Comparison of ENCODE assay signal across 8 cellular contexts in genomic region chr17:57954421-57955182, GRCh38. TPM values are rescaled to one million over a fixed set of nuclear protein-coding genes. Genes with fewer than 3 reads are reported as not detected.
DNase-seq lines count a peak whose midpoint lies in the region; FAIRE-seq and TF ChIP-seq lines count a peak whose summit lies in the region.

No MANE protein-coding gene starts in this region.

- H3K27ac Mint-ChIP-seq in activated T-helper 1 cell treated with anti-CD3 and anti-CD28 coated beads, Interleukin-12 subunit alpha, Interleukin-12 subunit beta, Interleukin-2, Interleukin-4 antibody, amounts not matched to agents 30 ng/mL and 10 ng/mL and 1 ng/mL, durations not matched to agents 14 hours and 24 hours and 36 hours, result no peak overlapping the region
- peak overlapping the region; percentile 44 for H3K27ac Mint-ChIP-seq in glutamatergic neuron (ENCODE audit: unreplicated experiment)

- H2AFZ ChIP-seq in Loucy (ENCODE audit: low read length) (no peak overlapping the region), neuron (ENCODE audit: low read depth, low read length) (peak overlapping the region; percentile 60)

- no peaks in the 10 kb centered on the region for H3K79me2 ChIP-seq in Loucy (ENCODE audit: insufficient read depth, low read length)

- H4K20me1 ChIP-seq in Loucy (ENCODE audit: insufficient read depth, low read length, poor library complexity, severe bottlenecking), result no peaks in the 10 kb centered on the region

- H3K4me3 Mint-ChIP-seq in activated T-helper 1 cell treated with anti-CD3 and anti-CD28 coated beads, Interleukin-12 subunit alpha, Interleukin-12 subunit beta, Interleukin-2, Interleukin-4 antibody, amounts not matched to agents 30 ng/mL and 10 ng/mL and 1 ng/mL, durations not matched to agents 14 hours and 24 hours and 36 hours, result peak overlapping the region; percentile 45
- peak overlapping the region; percentile 79 for H3K4me3 Mint-ChIP-seq in glutamatergic neuron (ENCODE audit: unreplicated experiment)

- H3K4me1 ChIP-seq in Loucy (ENCODE audit: insufficient read depth, low read length, poor library complexity, severe bottlenecking) (peaks cover 55% of the 10 kb centered on the region), neuron (ENCODE audit: insufficient read depth, low read length) (peaks cover 39% of the 10 kb centered on the region)

- H3K9me3 Mint-ChIP-seq in activated T-helper 1 cell treated with anti-CD3 and anti-CD28 coated beads, Interleukin-12 subunit alpha, Interleukin-12 subunit beta, Interleukin-2, Interleukin-4 antibody, amounts not matched to agents 30 ng/mL and 10 ng/mL and 1 ng/mL, durations not matched to agents 14 hours and 24 hours and 36 hours, result no peaks in the 10 kb centered on the region
- H3K9me3 Mint-ChIP-seq in glutamatergic neuron (ENCODE audit: unreplicated experiment), result peaks cover 6% of the 10 kb centered on the region

- H3K36me3 ChIP-seq in Loucy (ENCODE audit: insufficient read depth, low read length) (no peaks in the 10 kb centered on the region), neuron (ENCODE audit: insufficient read depth, low read length) (no peaks in the 10 kb centered on the region)

- H3F3A ChIP-seq in Loucy (ENCODE audit: low read depth), result no peaks in the 10 kb centered on the region

- H3K27me3 Mint-ChIP-seq in activated T-helper 1 cell treated with anti-CD3 and anti-CD28 coated beads, Interleukin-12 subunit alpha, Interleukin-12 subunit beta, Interleukin-2, Interleukin-4 antibody, amounts not matched to agents 30 ng/mL and 10 ng/mL and 1 ng/mL, durations not matched to agents 14 hours and 24 hours and 36 hours (ENCODE audit: insufficient read depth), result peaks cover 51% of the 10 kb centered on the region
- peaks cover 14% of the 10 kb centered on the region for H3K27me3 Mint-ChIP-seq in glutamatergic neuron (ENCODE audit: unreplicated experiment)

- FAIRE-seq in GM12892 (lab: Jason Lieb, UNC), result no peak

- H3K4me1 Mint-ChIP-seq in activated T-helper 1 cell treated with anti-CD3 and anti-CD28 coated beads, Interleukin-12 subunit alpha, Interleukin-12 subunit beta, Interleukin-2, Interleukin-4 antibody, amounts not matched to agents 30 ng/mL and 10 ng/mL and 1 ng/mL, durations not matched to agents 14 hours and 24 hours and 36 hours (ENCODE audit: low read depth), result peaks cover 33% of the 10 kb centered on the region
- H3K4me1 Mint-ChIP-seq in glutamatergic neuron (ENCODE audit: low read depth, unreplicated experiment), result peaks cover 14% of the 10 kb centered on the region

- peak overlapping the region; percentile 63 for H3K4me3 ChIP-seq in Loucy (ENCODE audit: low read length, poor library complexity, severe bottlenecking)
- H3K4me3 ChIP-seq in neuron (ENCODE audit: low read length), result peak overlapping the region; percentile 59

- intact Hi-C loops in activated T-helper 1 cell treated with anti-CD3 and anti-CD28 coated beads, Interleukin-12 subunit alpha, Interleukin-12 subunit beta, Interleukin-2, Interleukin-4 antibody, amounts not matched to agents 30 ng/mL and 10 ng/mL and 1 ng/mL, durations not matched to agents 14 hours and 24 hours and 36 hours (cut with micrococcal nuclease), result loop anchor here (5.0 kb wide), 2 partner anchors 52 to 128 kb away; partner anchors contain the start of gene DYNLL2

- peak overlapping the region; percentile 51 for H3K4me2 ChIP-seq in Loucy (ENCODE audit: low read depth, low read length, poor library complexity, severe bottlenecking)

- H3K9me2 ChIP-seq in Loucy (replicated peaks; ENCODE audit: low read depth, low read length), result no peaks in the 10 kb centered on the region

- DNase-seq in GM03348 (ENCODE audit: low spot score), result peak; percentile 85
- DNase-seq in activated T-helper 1 cell treated with anti-CD3 and anti-CD28 coated beads, Interleukin-12 subunit alpha, Interleukin-12 subunit beta, Interleukin-2, Interleukin-4 antibody, amounts not matched to agents 30 ng/mL and 10 ng/mL and 1 ng/mL, durations not matched to agents 14 hours and 24 hours and 36 hours (ENCODE audit: low spot score), result no peak
- peak; percentile 71 for DNase-seq in glutamatergic neuron
- DNase-seq in putamen (ENCODE audit: low spot score), result no peak
- no peak for DNase-seq in GM12892 (ENCODE audit: insufficient read length)
- DNase-seq in NCI-H2196 (lab: John Stamatoyannopoulos, UW; ENCODE audit: unreplicated experiment), result no peak

- H3K36me3 Mint-ChIP-seq in activated T-helper 1 cell treated with anti-CD3 and anti-CD28 coated beads, Interleukin-12 subunit alpha, Interleukin-12 subunit beta, Interleukin-2, Interleukin-4 antibody, amounts not matched to agents 30 ng/mL and 10 ng/mL and 1 ng/mL, durations not matched to agents 14 hours and 24 hours and 36 hours (ENCODE audit: low read depth), result no peaks in the 10 kb centered on the region
- H3K36me3 Mint-ChIP-seq in glutamatergic neuron (ENCODE audit: unreplicated experiment), result no peaks in the 10 kb centered on the region

- TF ChIP-seq CTCF in Loucy (conservative IDR thresholded peaks at IDR 0.05; ENCODE audit: low read length) (no peak), glutamatergic neuron (IDR thresholded peaks at IDR 0.05; ENCODE audit: partially characterized antibody, unreplicated experiment) (no peak)

- H3K27me3 ChIP-seq in Loucy (ENCODE audit: insufficient read depth, low read length, poor library complexity, severe bottlenecking) (no peaks in the 10 kb centered on the region), neuron (ENCODE audit: insufficient read depth, low read length) (no peaks in the 10 kb centered on the region)

- TF ChIP-seq POLR2A in GM12892 (IDR thresholded peaks at IDR 0.05; ENCODE audit: low read depth, low read length), result no peak

- no peak overlapping the region for H3K9ac ChIP-seq in Loucy (ENCODE audit: low read depth, low read length, poor library complexity, severe bottlenecking)

- H3K9me3 ChIP-seq in Loucy (ENCODE audit: insufficient read depth, low read depth, low read length) (no peaks in the 10 kb centered on the region), neuron (ENCODE audit: low read length) (no peaks in the 10 kb centered on the region)

RNA-seq across cellular contexts. Expression of gene CUEDC1, which starts 0.6 kb away (rescaled TPM):
- 0.37 TPM in 1 of 2 replicates, not detected in the other for total RNA-seq in activated T-helper 1 cell treated with anti-CD3 and anti-CD28 coated beads, Interleukin-12 subunit alpha, Interleukin-12 subunit beta, Interleukin-2, Interleukin-4 antibody, amounts not matched to agents 30 ng/mL and 10 ng/mL and 1 ng/mL, durations not matched to agents 14 hours and 24 hours and 36 hours
- total RNA-seq in glutamatergic neuron (ENCODE audit: unreplicated experiment), result 22.9 TPM
- 1.2 TPM for polyA plus RNA-seq in GM12892 (2012; ENCODE audit: missing spikeins)

RNA-seq across cellular contexts. Expression of gene VEZF1, which starts 33.5 kb away (rescaled TPM):
- total RNA-seq in activated T-helper 1 cell treated with anti-CD3 and anti-CD28 coated beads, Interleukin-12 subunit alpha, Interleukin-12 subunit beta, Interleukin-2, Interleukin-4 antibody, amounts not matched to agents 30 ng/mL and 10 ng/mL and 1 ng/mL, durations not matched to agents 14 hours and 24 hours and 36 hours, result 37.7 and 41.2 TPM in 2 replicates
- 88.3 TPM for total RNA-seq in glutamatergic neuron (ENCODE audit: unreplicated experiment)
- polyA plus RNA-seq in GM12892 (2012; ENCODE audit: missing spikeins), result 12.5 TPM

RNA-seq across cellular contexts. Expression of gene SRSF1, which starts 52.4 kb away (rescaled TPM):
- total RNA-seq in activated T-helper 1 cell treated with anti-CD3 and anti-CD28 coated beads, Interleukin-12 subunit alpha, Interleukin-12 subunit beta, Interleukin-2, Interleukin-4 antibody, amounts not matched to agents 30 ng/mL and 10 ng/mL and 1 ng/mL, durations not matched to agents 14 hours and 24 hours and 36 hours, result 491 and 498 TPM in 2 replicates
- 227 TPM for total RNA-seq in glutamatergic neuron (ENCODE audit: unreplicated experiment)
- 199 TPM for polyA plus RNA-seq in GM12892 (2012; ENCODE audit: missing spikeins)

Comparison
In these comparisons a context has a peak if more than half of its experiments do, and no peak if none do; other contexts are left out.
1. DNase-seq: peak in GM03348 (single experiment) and glutamatergic neuron (single experiment); none in activated T-helper 1 cell treated with anti-CD3 and anti-CD28 coated beads, Interleukin-12 subunit alpha, Interleukin-12 subunit beta, Interleukin-2, Interleukin-4 antibody, amounts not matched to agents 30 ng/mL and 10 ng/mL and 1 ng/mL, durations not matched to agents 14 hours and 24 hours and 36 hours (single experiment), putamen (single experiment), GM12892 (single experiment) and NCI-H2196 (single experiment).
2. RNA of gene CUEDC1, which starts 0.6 kb away (total RNA-seq): 22.9 TPM in glutamatergic neuron (single experiment); 0.37 TPM in activated T-helper 1 cell treated with anti-CD3 and anti-CD28 coated beads, Interleukin-12 subunit alpha, Interleukin-12 subunit beta, Interleukin-2, Interleukin-4 antibody, amounts not matched to agents 30 ng/mL and 10 ng/mL and 1 ng/mL, durations not matched to agents 14 hours and 24 hours and 36 hours; every median in the first group is over 10 times any median in the second.